8 cellular contexts compared by ENCODE assay signal in genomic region chr1:151346769-151347522, GRCh38. TPM values are rescaled to one million over a fixed set of nuclear protein-coding genes. Genes with fewer than 3 reads are reported as not detected.
DNase-seq lines count a peak whose midpoint lies in the region; ATAC-seq and TF ChIP-seq lines count a peak whose summit lies in the region.

Gene RFX5, minus strand, starts transcription at chr1:151347252. Its CDS starts 932 bp downstream, at chr1:151346320.

- TF ChIP-seq CTCF in C4-2B (conservative IDR thresholded peaks at IDR 0.05) (no peak), left lung (IDR thresholded peaks at IDR 0.05) (no peak)

- peak; percentile 97 for DNase-seq in NCI-H774 (lab: John Stamatoyannopoulos, UW)
- peak; percentile 90 to 93 for DNase-seq in activated CD4-positive, alpha-beta T cell treated with anti-CD3 and anti-CD28 coated beads, Interleukin-2, amount 50 U/mL, for 4 hours
- peak; percentile 98 for DNase-seq in dermis blood vessel endothelial cell
- peak; percentile 96 for DNase-seq in left lung
- DNase-seq in stimulated activated CD4-positive, alpha-beta T cell treated with anti-CD3 and anti-CD28 coated beads, Interleukin-2, amount 100 ng/mL, for 48 hours = peak; percentile 83 to 86

- intact Hi-C loops in left lung (cut with DNase I) = no loop called here

- H3K36me3 ChIP-seq in left lung = peaks cover 0 to 33% of the 10 kb centered on the region in 2 donors

- peaks cover 3 to 22% of the 10 kb centered on the region in 2 donors for H3K4me1 ChIP-seq in left lung

- H3K27ac ChIP-seq in C4-2B (peak within 1 kb of the TSS; percentile 81), left lung (peak within 1 kb of the TSS; percentile 83 to 93)

- peak within 1 kb of the TSS; percentile 55 to 58 for H3K4me3 ChIP-seq in left lung

- peaks cover 0 to 9% of the 10 kb centered on the region in 2 donors for H3K9me3 ChIP-seq in left lung

- ATAC-seq in GM19395 (IDR thresholded peaks at IDR 0.05; ENCODE audit: unreplicated experiment) = peak; percentile 94
- ATAC-seq in HG03565 (IDR thresholded peaks at IDR 0.05; ENCODE audit: unreplicated experiment) = peak; percentile 89
- peak; percentile 96 for ATAC-seq in left lung

- no peaks in the 10 kb centered on the region for H3K27me3 ChIP-seq in left lung

RNA-seq across cellular contexts. Expression of gene RFX5, which starts in this region (rescaled TPM):
- total RNA-seq in dermis blood vessel endothelial cell = 68.8 and 73.3 TPM in 2 replicates
- 10 to 100 TPM; 37.1 to 63.3 TPM for total RNA-seq in left lung

Comparison
In these comparisons a context has a peak if more than half of its experiments do, and no peak if none do; other contexts are left out.
1. Peak in every context shown above with its lines: DNase-seq, ATAC-seq, H3K4me3 ChIP-seq and H3K27ac ChIP-seq.